16 cellular contexts compared by ENCODE assay signal in genomic region chr2:3343012-3343411, GRCh38. TPM values are rescaled to one million over a fixed set of nuclear protein-coding genes. Genes with fewer than 3 reads are reported as not detected.
DNase-seq lines count a peak whose midpoint lies in the region; ATAC-seq and TF ChIP-seq lines count a peak whose summit lies in the region.
"Had no signal": no experiment of that assay in that cellular context is flagged by ENCODE, and none has a peak within 500 bp of the region (broad histone marks: within the 10 kb centered on the region; RNA-seq: fewer than 3 reads in every experiment).

No MANE protein-coding gene starts in this region.

- no peaks in the 10 kb centered on the region for H3K79me2 ChIP-seq in GM23338 (replicated peaks; ENCODE audit: insufficient read depth)

- in situ Hi-C loops in Panc1 (cut with HindIII; ENCODE audit: low pct_unique_long_range_greater_than_20kb, low sequenced_read_pairs), result no loop called here

- H3K9me2 ChIP-seq in GM23338 (ENCODE audit: insufficient read depth), result no peaks in the 10 kb centered on the region

- DNase-seq in GM23338 (ENCODE audit: low spot score), result no peak
- DNase-seq in Panc1 (ENCODE audit: low read depth, low spot score), result no peak
- no peak for DNase-seq in nephron progenitor cell
- DNase-seq in upper lobe of right lung, result peak; percentile 23
- no peak for DNase-seq in DMS79 (lab: John Stamatoyannopoulos, UW)
- no peak for DNase-seq in NCI-H510A treated with DMSO at 0.1 percent for 48 hours (lab: John Stamatoyannopoulos, UW)
- no peak for DNase-seq in activated naive CD4-positive, alpha-beta T cell (lab: John Stamatoyannopoulos, UW)
- DNase-seq: C1 segment of cervical spinal cord; Calu3; CD4-positive, alpha-beta T cell; DMS 273 treated with DMSO at 0.1 percent for 48 hours; GM23248; H7; IMR-90 had no signal

- POLR2A ChIA-PET in Panc1 (lab: Charles Lee), result no interaction called here

- H3K27me3 ChIP-seq in GM23338 (ENCODE audit: insufficient read depth) (no peaks in the 10 kb centered on the region), Panc1 (ENCODE audit: control insufficient read depth, insufficient read depth, low read length) (no peaks in the 10 kb centered on the region), upper lobe of right lung (no peaks in the 10 kb centered on the region)

- H3K27me3 Mint-ChIP-seq in GM23338 (ENCODE audit: insufficient read depth, low read depth, poor library complexity), result peaks cover 5% of the 10 kb centered on the region
- no peaks in the 10 kb centered on the region for H3K27me3 Mint-ChIP-seq in nephron progenitor cell (ENCODE audit: low read depth, poor library complexity)
- H3K27me3 Mint-ChIP-seq: B cell; CD4-positive, alpha-beta T cell had no signal

- no peak for TF ChIP-seq CTCF in GM23338 (conservative IDR thresholded peaks at IDR 0.05; ENCODE audit: low read depth in 2 of 2)
- no peak for TF ChIP-seq CTCF in Panc1 (IDR thresholded peaks at IDR 0.05)
- no peak for TF ChIP-seq CTCF in nephron progenitor cell (IDR thresholded peaks at IDR 0.05)
- TF ChIP-seq CTCF in upper lobe of right lung (IDR thresholded peaks at IDR 0.05), result no peak

- H3K36me3 ChIP-seq in GM23338 (ENCODE audit: insufficient read depth) (no peaks in the 10 kb centered on the region), Panc1 (ENCODE audit: control insufficient read depth, insufficient read depth, low read length) (no peaks in the 10 kb centered on the region), upper lobe of right lung (no peaks in the 10 kb centered on the region)

- H3K36me3 Mint-ChIP-seq in GM23338 (ENCODE audit: low read depth) (peaks cover 25% of the 10 kb centered on the region), nephron progenitor cell (ENCODE audit: low read depth) (peaks cover 30% of the 10 kb centered on the region)

- H3K4me1 Mint-ChIP-seq in GM23338 (peaks cover 6% of the 10 kb centered on the region; the same call in 2 of the 3 replicates), nephron progenitor cell (peaks cover 4% of the 10 kb centered on the region)
- H3K4me1 Mint-ChIP-seq: B cell had no signal

- H3K9me3 Mint-ChIP-seq in GM23338 (no peaks in the 10 kb centered on the region; the same call in 2 of the 3 replicates), nephron progenitor cell (peaks cover 4% of the 10 kb centered on the region)
- H3K9me3 Mint-ChIP-seq: CD4-positive, alpha-beta T cell had no signal

- H3F3A ChIP-seq in GM23338 (replicated peaks; ENCODE audit: low read depth), result no peaks in the 10 kb centered on the region

- peak overlapping the region; percentile 51 for H3K27ac Mint-ChIP-seq in GM23338
- H3K27ac Mint-ChIP-seq in nephron progenitor cell, result peak overlapping the region; percentile 81
- H3K27ac Mint-ChIP-seq: B cell; CD4-positive, alpha-beta T cell had no signal

- H3K27ac ChIP-seq in GM23338 (ENCODE audit: low read depth) (no peak overlapping the region), Panc1 (ENCODE audit: low read length) (no peak overlapping the region), upper lobe of right lung (no peak overlapping the region)
- H3K27ac ChIP-seq: GM23248 had no signal

- H2AFZ ChIP-seq in GM23338, result no peak overlapping the region
- H2AFZ ChIP-seq: GM23248 had no signal

- ATAC-seq in GM23338 (peak; percentile 73), Panc1 (peak; percentile 66), upper lobe of right lung (no peak)
- ATAC-seq: GM12878 had no signal

- CTCF ChIA-PET in Panc1 (lab: Charles Lee), result no interaction called here

- H3K4me3 Mint-ChIP-seq in GM23338 (no peak overlapping the region), nephron progenitor cell (no peak overlapping the region)
- H3K4me3 Mint-ChIP-seq: B cell; CD4-positive, alpha-beta T cell had no signal

- no peak overlapping the region for H3K4me3 ChIP-seq in GM23338
- H3K4me3 ChIP-seq in Panc1 (ENCODE audit: low read depth in 2 of 2, low read length in 2 of 2), result no peak overlapping the region
- no peak overlapping the region for H3K4me3 ChIP-seq in upper lobe of right lung
- H3K4me3 ChIP-seq: GM12878, GM23248 had no signal

- no peaks in the 10 kb centered on the region for H3K4me1 ChIP-seq in GM23338 (ENCODE audit: insufficient read depth)
- H3K4me1 ChIP-seq in Panc1 (ENCODE audit: control insufficient read depth, insufficient read depth, low read length), result no peaks in the 10 kb centered on the region
- H3K4me1 ChIP-seq in upper lobe of right lung, result no peaks in the 10 kb centered on the region

- H4K20me1 ChIP-seq in GM23338 (replicated peaks; ENCODE audit: insufficient read depth), result no peaks in the 10 kb centered on the region

- H3K4me2 ChIP-seq in GM23338, result no peak overlapping the region

- intact Hi-C loops in Panc1 (cut with micrococcal nuclease; ENCODE audit: unreplicated experiment), result no loop called here
- intact Hi-C loops in upper lobe of right lung (cut with DNase I), result no loop called here

- BruUV-seq in Panc1 (replicated peaks; lab: Mats Ljungman, UMichigan), result no TSS peak

- H3K9me3 ChIP-seq in Panc1 (ENCODE audit: control insufficient read depth, insufficient read depth, low read depth, low read length) (no peaks in the 10 kb centered on the region), upper lobe of right lung (no peaks in the 10 kb centered on the region)

TF ChIP-seq in GM23338, 12 proteins besides CTCF, POLR2A, EP300 and RAD21 (continues in another document):
- no peak for TF ChIP-seq EZH2phosphoT487 (IDR thresholded peaks at IDR 0.05; ENCODE audit: unreplicated experiment)
- TF ChIP-seq JUNB (IDR thresholded peaks at IDR 0.05; ENCODE audit: unreplicated experiment), result no peak
- no peak for TF ChIP-seq POLR2AphosphoS5 (IDR thresholded peaks at IDR 0.05; ENCODE audit: low read depth)
- TF ChIP-seq REST (IDR thresholded peaks at IDR 0.05; ENCODE audit: unreplicated experiment), result no peak
- no peak for TF ChIP-seq NANOG (IDR thresholded peaks at IDR 0.05; ENCODE audit: borderline replicate concordance)

RNA-seq across cellular contexts. Expression of gene EIPR1, which starts 34.6 kb away (rescaled TPM):
- total RNA-seq in GM23338 (2014; rRNA removed; shearing (Covaris generic)), result 40.5 and 46.3 TPM in 2 replicates
- 17.0 and 17.4 TPM in 2 replicates for polyA plus RNA-seq in GM23338 (2016; fragmentation: Nextera tagmentation; extraction: Ambion mirVana)
- 26.7 TPM for total RNA-seq in Panc1 (2021; ENCODE audit: unreplicated experiment)
- polyA plus RNA-seq in Panc1 (2012; ENCODE audit: insufficient read length), result 52.3 TPM
- total RNA-seq in upper lobe of right lung, result 16.6 TPM

RNA-seq across cellular contexts. Expression of gene TRAPPC12, which starts 36.5 kb away (rescaled TPM):
- total RNA-seq in GM23338 (2014; rRNA removed; shearing (Covaris generic)), result 50.8 and 57.7 TPM in 2 replicates
- polyA plus RNA-seq in GM23338 (2016; fragmentation: Nextera tagmentation; extraction: Ambion mirVana), result 48.9 and 54.9 TPM in 2 replicates
- total RNA-seq in Panc1 (2021; ENCODE audit: unreplicated experiment) (78.7 TPM), upper lobe of right lung (89.8 TPM)
- 78.6 TPM for polyA plus RNA-seq in Panc1 (2012; ENCODE audit: insufficient read length)
